In genomic region chr6:139577124-139577800, GRCh38 we compare ENCODE assay signal across 1 cellular context.
TF ChIP-seq lines count a peak whose summit lies in the region.

No MANE protein-coding gene starts in this region.

TF ChIP-seq in HCT116, 20 proteins besides CTCF, POLR2A, EP300 and RAD21 (continued from another document):
- TF ChIP-seq ATF3 (IDR thresholded peaks at IDR 0.05), result no peak
- TF ChIP-seq JUND (IDR thresholded peaks at IDR 0.05), result no peak
- no peak for TF ChIP-seq CBX3 (IDR thresholded peaks at IDR 0.05; ENCODE audit: low read depth)
- TF ChIP-seq EZH2phosphoT487 (IDR thresholded peaks at IDR 0.05; ENCODE audit: borderline replicate concordance), result no peak
- no peak for TF ChIP-seq ZNF274 (IDR thresholded peaks at IDR 0.05; ENCODE audit: low read depth, low read length)
- TF ChIP-seq SRF (IDR thresholded peaks at IDR 0.05; ENCODE audit: low read depth), result no peak
- TF ChIP-seq ZFX (IDR thresholded peaks at IDR 0.05), result no peak
- TF ChIP-seq POLR2AphosphoS5 (IDR thresholded peaks at IDR 0.05; ENCODE audit: low read depth, low read length), result no peak
- no peak for TF ChIP-seq SP1 (IDR thresholded peaks at IDR 0.05; ENCODE audit: low read depth)
- no peak for TF ChIP-seq CEBPB (IDR thresholded peaks at IDR 0.05; ENCODE audit: low read depth)
- no peak for TF ChIP-seq FOSL1 (IDR thresholded peaks at IDR 0.05; ENCODE audit: low read depth)
